8 cellular contexts compared by ENCODE assay signal in the genomic region with DNA sequence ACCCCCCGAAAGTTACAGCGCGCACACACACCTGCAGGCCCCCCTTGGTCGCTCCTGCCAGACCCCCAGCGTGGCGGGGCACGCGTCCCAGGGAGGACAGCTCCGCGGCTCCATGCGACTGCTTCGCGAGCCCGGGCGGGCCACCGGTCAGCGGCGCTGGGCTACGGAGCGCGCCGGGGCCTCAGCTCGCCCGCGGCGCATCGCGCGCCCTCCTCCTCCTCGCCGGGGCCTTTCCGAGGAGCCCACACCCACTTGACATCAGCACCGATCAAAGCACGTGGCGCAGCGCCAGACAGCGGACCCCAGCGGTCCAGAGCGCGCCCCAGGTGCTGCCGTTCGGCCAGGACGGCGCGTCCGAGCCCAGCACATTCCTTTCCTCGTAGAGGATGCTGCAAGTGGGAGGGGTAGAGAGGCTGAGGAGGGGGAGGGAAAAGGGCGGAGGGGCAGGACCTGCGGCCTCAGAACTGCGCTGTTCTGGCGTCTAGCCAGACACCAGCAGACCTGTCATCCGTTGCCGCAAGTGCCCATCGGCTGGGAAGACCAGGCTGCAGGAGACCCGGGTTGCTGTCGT.
DNase-seq lines count a peak whose midpoint lies in the region; ATAC-seq and TF ChIP-seq lines count a peak whose summit lies in the region.

No MANE protein-coding gene starts in this region.

- peak; percentile 91 to 94 for DNase-seq in Caco-2
- DNase-seq in RPMI8226, result peak; percentile 35
- DNase-seq in effector memory CD4-positive, alpha-beta T cell, result no peak
- DNase-seq in mesenchymal stem cell, result peak; percentile 36
- DNase-seq in upper lobe of left lung, result peak; percentile 35 to 89
- no peak for DNase-seq in GDM1 (lab: John Stamatoyannopoulos, UW)

- peak overlapping the region; percentile 95 for H3K4me3 Mint-ChIP-seq in Caco-2 (ENCODE audit: unreplicated experiment)

- CTCF ChIA-PET in Caco-2 (lab: Charles Lee), result interaction anchor here (0.6 to 1.2 kb wide), 3 partner anchors 20 to 427 kb away, joined by 3 to 7 read pairs (median 3); no protein-coding TSS in a partner anchor

- no peaks in the 10 kb centered on the region for H3K27me3 Mint-ChIP-seq in Caco-2 (ENCODE audit: insufficient read depth, unreplicated experiment)

- H3K9me3 ChIP-seq in Caco-2 (no peaks in the 10 kb centered on the region), mesenchymal stem cell (ENCODE audit: control insufficient read depth, low read length) (no peaks in the 10 kb centered on the region), upper lobe of left lung (no peaks in the 10 kb centered on the region)
- H3K9me3 ChIP-seq in effector memory CD4-positive, alpha-beta T cell (ENCODE audit: control insufficient read depth, low read length), result no peaks in the 10 kb centered on the region

- H2BK120ac ChIP-seq in mesenchymal stem cell (ENCODE audit: low read depth, low read length), result no peak overlapping the region

- H3K4me3 ChIP-seq in Caco-2 (ENCODE audit: low read depth, low read length) (peak overlapping the region; percentile 83), mesenchymal stem cell (ENCODE audit: insufficient read depth in 1 of 2, low read depth in 1 of 2, low read length in 2 of 2) (peak overlapping the region; percentile 61 to 70), upper lobe of left lung (peak overlapping the region; percentile 13 to 50 (median 44))
- peak overlapping the region; percentile 15 for H3K4me3 ChIP-seq in effector memory CD4-positive, alpha-beta T cell (ENCODE audit: insufficient read depth, low read depth, low read length, poor library complexity, severe bottlenecking)

- H3K9ac ChIP-seq in mesenchymal stem cell (ENCODE audit: low read length), result no peak overlapping the region

- no peak for TF ChIP-seq POLR2A in upper lobe of left lung (IDR thresholded peaks at IDR 0.05)

- peak overlapping the region; percentile 100 for H3K4me2 ChIP-seq in mesenchymal stem cell (ENCODE audit: low read length, poor library complexity, severe bottlenecking)

- H3K4me1 ChIP-seq in Caco-2 (peaks cover 35% of the 10 kb centered on the region), mesenchymal stem cell (ENCODE audit: control insufficient read depth, insufficient read depth, low read depth, low read length) (peaks cover 21% of the 10 kb centered on the region), upper lobe of left lung (peaks cover 15 to 29% (median 20%) of the 10 kb centered on the region in 4 donors)
- peaks cover 8% of the 10 kb centered on the region for H3K4me1 ChIP-seq in effector memory CD4-positive, alpha-beta T cell (ENCODE audit: control insufficient read depth, insufficient read depth, low read length, poor library complexity, severe bottlenecking)

- no peak overlapping the region for H4K91ac ChIP-seq in mesenchymal stem cell (ENCODE audit: low read length)

- H2BK15ac ChIP-seq in mesenchymal stem cell (ENCODE audit: low read depth, poor library complexity, severe bottlenecking), result no peak overlapping the region

- BruUV-seq in Caco-2 (replicated peaks; lab: Mats Ljungman, UMichigan), result no TSS peak

- no peaks in the 10 kb centered on the region for H3K27me3 ChIP-seq in Caco-2 (replicated peaks; ENCODE audit: control insufficient read depth, insufficient read depth, low read length)
- H3K27me3 ChIP-seq in effector memory CD4-positive, alpha-beta T cell (replicated peaks; ENCODE audit: control insufficient read depth, insufficient read depth, low read length, poor library complexity, severe bottlenecking), result peaks cover 3% of the 10 kb centered on the region
- peaks cover 27 to 76% of the 10 kb centered on the region in 2 experiments for H3K27me3 ChIP-seq in mesenchymal stem cell (ENCODE audit: control insufficient read depth in 1 of 2, insufficient read depth in 1 of 2, low read length in 2 of 2)
- peaks cover 0 to 5% (median 0%) of the 10 kb centered on the region in 4 donors for H3K27me3 ChIP-seq in upper lobe of left lung

- H3K23ac ChIP-seq in mesenchymal stem cell (ENCODE audit: low read length in 2 of 2), result peak overlapping the region in 1 of 2 experiments; percentile 25

- H2BK12ac ChIP-seq in mesenchymal stem cell (ENCODE audit: low read length in 2 of 2), result no peak overlapping the region

- no peak overlapping the region for H2AK5ac ChIP-seq in mesenchymal stem cell (ENCODE audit: low read length, severe bottlenecking)

- no peaks in the 10 kb centered on the region for H3K9me3 Mint-ChIP-seq in Caco-2 (ENCODE audit: unreplicated experiment)

- H3K14ac ChIP-seq in mesenchymal stem cell (ENCODE audit: low read length in 2 of 2), result no peak overlapping the region

- H2BK5ac ChIP-seq in mesenchymal stem cell (ENCODE audit: low read depth, low read length, poor library complexity, severe bottlenecking), result no peak overlapping the region

- TF ChIP-seq CTCF in Caco-2 (IDR thresholded peaks at IDR 0.05; ENCODE audit: insufficient read depth in 1 of 2, low read depth in 1 of 2, low read length in 1 of 2, severe bottlenecking in 1 of 2, unreplicated experiment in 1 of 2), result no peak
- TF ChIP-seq CTCF in upper lobe of left lung (IDR thresholded peaks at IDR 0.05), result no peak

- POLR2A ChIA-PET in Caco-2 (lab: Charles Lee), result interaction anchor here (0.8 to 1.8 kb wide), 3 partner anchors 11 to 284 kb away, joined by 3 to 7 read pairs (median 3); partner anchors contain the start of gene C11orf58

- H3K4ac ChIP-seq in mesenchymal stem cell (ENCODE audit: low read depth in 1 of 2, low read length in 2 of 2), result no peak overlapping the region

- intact Hi-C loops in Caco-2 (cut with micrococcal nuclease; ENCODE audit: unreplicated experiment), result loop anchor here (1.0 to 10.0 kb wide), 3 partner anchors 11 to 279 kb away; partner anchors contain the start of gene PIK3C2A

- H3K18ac ChIP-seq in mesenchymal stem cell (ENCODE audit: low read depth in 1 of 2, low read length in 2 of 2), result no peak overlapping the region

- H3K4me1 Mint-ChIP-seq in Caco-2 (ENCODE audit: low read depth, unreplicated experiment), result peaks cover 46% of the 10 kb centered on the region

- H3K27ac ChIP-seq in effector memory CD4-positive, alpha-beta T cell (ENCODE audit: insufficient read depth, low read length, poor library complexity, severe bottlenecking), result no peak overlapping the region
- H3K27ac ChIP-seq in mesenchymal stem cell (ENCODE audit: low read length, poor library complexity, severe bottlenecking), result no peak overlapping the region
- peak overlapping the region in 3 of 4 donors; percentile 1 to 62 (median 45) for H3K27ac ChIP-seq in upper lobe of left lung

- no peak for TF ChIP-seq EP300 in upper lobe of left lung (IDR thresholded peaks at IDR 0.05)

- no peak overlapping the region for H2AFZ ChIP-seq in mesenchymal stem cell (ENCODE audit: low read depth, low read length)

- H3K27ac Mint-ChIP-seq in Caco-2 (ENCODE audit: unreplicated experiment), result peak overlapping the region; percentile 92

- peak; percentile 10 for ATAC-seq in GM21515 (IDR thresholded peaks at IDR 0.05; ENCODE audit: unreplicated experiment)
- ATAC-seq in upper lobe of left lung (ENCODE audit: low FRiP score in 2 of 2), result peak; percentile 71 to 84
- no peak for ATAC-seq in HG02678 (IDR thresholded peaks at IDR 0.05; ENCODE audit: unreplicated experiment)

- H3K36me3 Mint-ChIP-seq in Caco-2 (ENCODE audit: insufficient read depth, unreplicated experiment), result peaks cover 31% of the 10 kb centered on the region

- no peaks in the 10 kb centered on the region for H3K36me3 ChIP-seq in Caco-2 (ENCODE audit: control insufficient read depth, insufficient read depth, low read length)
- no peaks in the 10 kb centered on the region for H3K36me3 ChIP-seq in effector memory CD4-positive, alpha-beta T cell (ENCODE audit: control insufficient read depth, insufficient read depth, low read length)
- H3K36me3 ChIP-seq in mesenchymal stem cell (ENCODE audit: control insufficient read depth in 1 of 2, insufficient read depth in 2 of 2, low read depth in 1 of 2, low read length in 2 of 2), result no peaks in the 10 kb centered on the region
- no peaks in the 10 kb centered on the region for H3K36me3 ChIP-seq in upper lobe of left lung

- 2% methylated on average over 38 of the region's 56 CpGs for WGBS in mesenchymal stem cell
- WGBS in upper lobe of left lung, 2 donors, result 0 to 2% methylated on average over 2 to 46 of the region's 56 CpGs

- H3K79me1 ChIP-seq in mesenchymal stem cell (replicated peaks; ENCODE audit: low read length, poor library complexity, severe bottlenecking), result peaks cover 5% of the 10 kb centered on the region

- no peak overlapping the region for H4K8ac ChIP-seq in mesenchymal stem cell (ENCODE audit: low read length)

Comparison
In these comparisons a context has a peak if more than half of its experiments do, and no peak if none do; other contexts are left out.
1. DNase-seq: peak in Caco-2 (2 of 2), RPMI8226 (single experiment), mesenchymal stem cell (single experiment) and upper lobe of left lung (2 of 2); none in effector memory CD4-positive, alpha-beta T cell (0 of 3) and GDM1 (single experiment).
2. H3K4me3 ChIP-seq: peak in every context shown above with its lines; median percentile 83 in Caco-2; 66 in mesenchymal stem cell; 44 in upper lobe of left lung; 15 in effector memory CD4-positive, alpha-beta T cell.
3. H3K27ac ChIP-seq: peak in upper lobe of left lung (3 of 4); none in effector memory CD4-positive, alpha-beta T cell (single experiment) and mesenchymal stem cell (single experiment).